9 cellular contexts compared by ENCODE assay signal in genomic region chr5:131230406-131230805, GRCh38. TPM values are rescaled to one million over a fixed set of nuclear protein-coding genes. Genes with fewer than 3 reads are reported as not detected.
DNase-seq lines count a peak whose midpoint lies in the region; ATAC-seq and TF ChIP-seq lines count a peak whose summit lies in the region.
"Had no signal": no experiment of that assay in that cellular context is flagged by ENCODE, and none has a peak within 500 bp of the region (broad histone marks: within the 10 kb centered on the region; RNA-seq: fewer than 3 reads in every experiment).

No MANE protein-coding gene starts in this region.

- peak; percentile 62 for ATAC-seq in HG02763 (IDR thresholded peaks at IDR 0.05; ENCODE audit: unreplicated experiment)
- ATAC-seq: left ventricle myocardium superior had no signal

- peak overlapping the region; percentile 15; the same call in 1 of the 2 replicates for H2AFZ ChIP-seq in OCI-LY7 (ENCODE audit: low read length)

- H3K27me3 Mint-ChIP-seq in CD8-positive, alpha-beta memory T cell: no peaks in the 10 kb centered on the region

- H3K36me3 ChIP-seq in OCI-LY7 (ENCODE audit: insufficient read depth, low read length): peaks cover 23% of the 10 kb centered on the region
- H3K36me3 ChIP-seq in prostate gland: no peaks in the 10 kb centered on the region
- H3K36me3 ChIP-seq in sigmoid colon: no peaks in the 10 kb centered on the region
- H3K36me3 ChIP-seq in CD8-positive, alpha-beta memory T cell (ENCODE audit: insufficient read depth, low read length): no peaks in the 10 kb centered on the region

- H3K4me3 ChIP-seq in OCI-LY7 (ENCODE audit: low read depth, low read length, poor library complexity, severe bottlenecking) (no peak overlapping the region), prostate gland (no peak overlapping the region), sigmoid colon (no peak overlapping the region)
- no peak overlapping the region for H3K4me3 ChIP-seq in CD8-positive, alpha-beta memory T cell (ENCODE audit: low read length)

- H3K79me2 ChIP-seq in OCI-LY7 (ENCODE audit: insufficient read depth, low read depth, low read length): no peaks in the 10 kb centered on the region

- H3K4me2 ChIP-seq in OCI-LY7 (ENCODE audit: low read length): peak overlapping the region; percentile 30; the same call in 1 of the 2 replicates

- H3K4me1 ChIP-seq in OCI-LY7 (ENCODE audit: insufficient read depth, low read length, poor library complexity, severe bottlenecking) (peaks cover 15% of the 10 kb centered on the region), prostate gland (replicated peaks) (no peaks in the 10 kb centered on the region), sigmoid colon (no peaks in the 10 kb centered on the region)
- H3K4me1 ChIP-seq in CD8-positive, alpha-beta memory T cell (ENCODE audit: insufficient read depth, low read length): peaks cover 3% of the 10 kb centered on the region

- no peaks in the 10 kb centered on the region for H4K20me1 ChIP-seq in OCI-LY7 (ENCODE audit: insufficient read depth, low read length)

- H3K4me3 Mint-ChIP-seq in CD8-positive, alpha-beta memory T cell: no peak overlapping the region

- H3K27ac ChIP-seq in OCI-LY7 (ENCODE audit: low read depth, low read length, poor library complexity, severe bottlenecking) (no peak overlapping the region), prostate gland (no peak overlapping the region), sigmoid colon (no peak overlapping the region)
- H3K27ac ChIP-seq in CD8-positive, alpha-beta memory T cell (ENCODE audit: low read depth, low read length): no peak overlapping the region

- CTCF ChIA-PET in OCI-LY7 (lab: Charles Lee; ENCODE audit: unreplicated experiment): no interaction called here
- CTCF ChIA-PET in CD8-positive, alpha-beta memory T cell (lab: Charles Lee): no interaction called here

- no TSS peak for BruUV-seq in OCI-LY7 (replicated peaks; lab: Mats Ljungman, UMichigan)

- TF ChIP-seq EP300 in sigmoid colon (IDR thresholded peaks at IDR 0.05): no peak

- no peaks in the 10 kb centered on the region for H3K9me3 ChIP-seq in OCI-LY7 (ENCODE audit: low read length)
- no peaks in the 10 kb centered on the region for H3K9me3 ChIP-seq in prostate gland
- no peaks in the 10 kb centered on the region for H3K9me3 ChIP-seq in sigmoid colon
- H3K9me3 ChIP-seq in CD8-positive, alpha-beta memory T cell (ENCODE audit: low read length): no peaks in the 10 kb centered on the region

- H3K4me1 Mint-ChIP-seq in CD8-positive, alpha-beta memory T cell: peaks cover 6 to 11% (median 7%) of the 10 kb centered on the region in 3 donors

- TF ChIP-seq CTCF in OCI-LY7 (conservative IDR thresholded peaks at IDR 0.05; ENCODE audit: low read length) (no peak), prostate gland (IDR thresholded peaks at IDR 0.05) (no peak), sigmoid colon (IDR thresholded peaks at IDR 0.05) (no peak)

- no peaks in the 10 kb centered on the region for H3K36me3 Mint-ChIP-seq in CD8-positive, alpha-beta memory T cell

- H3K27me3 ChIP-seq in prostate gland (replicated peaks; ENCODE audit: insufficient read depth): no peaks in the 10 kb centered on the region
- no peaks in the 10 kb centered on the region for H3K27me3 ChIP-seq in sigmoid colon
- no peaks in the 10 kb centered on the region for H3K27me3 ChIP-seq in CD8-positive, alpha-beta memory T cell (ENCODE audit: insufficient read depth, low read length, poor library complexity, severe bottlenecking)

- 63% methylated on average over 5 of the region's 5 CpGs for WGBS in prostate gland
- 89 to 91% methylated on average over 5 of the region's 5 CpGs for WGBS in sigmoid colon, 2 donors

- POLR2A ChIA-PET in OCI-LY7 (lab: Charles Lee): interaction anchor here (1.4 kb wide), 1 partner anchor 9 kb away, joined by 5 read pairs; no protein-coding TSS in a partner anchor
- POLR2A ChIA-PET in CD8-positive, alpha-beta memory T cell (lab: Charles Lee): no interaction called here

- no peak for TF ChIP-seq POLR2A in prostate gland (IDR thresholded peaks at IDR 0.05)
- no peak for TF ChIP-seq POLR2A in sigmoid colon (IDR thresholded peaks at IDR 0.05)

- no peaks in the 10 kb centered on the region for H3K9me2 ChIP-seq in OCI-LY7 (ENCODE audit: insufficient read depth, low read length)

- H3K27ac Mint-ChIP-seq in CD8-positive, alpha-beta memory T cell: no peak overlapping the region

- intact Hi-C loops in OCI-LY7 (cut with micrococcal nuclease; ENCODE audit: unreplicated experiment) (no loop called here), prostate gland (cut with DNase I) (no loop called here), sigmoid colon (cut with DNase I) (no loop called here)

- DNase-seq in NCI-H748 (lab: John Stamatoyannopoulos, UW; ENCODE audit: unreplicated experiment): peak; percentile 10
- no peak for DNase-seq in NCI-H748 treated with DMSO at 0.1 percent for 48 hours (lab: John Stamatoyannopoulos, UW)
- no peak for DNase-seq in OCI-LY7 (ENCODE audit: low spot score)
- DNase-seq in pons (ENCODE audit: low spot score): peak; percentile 74
- no peak for DNase-seq in prostate gland (ENCODE audit: low spot score)
- no peak for DNase-seq in sigmoid colon
- DNase-seq in CD8-positive, alpha-beta memory T cell: no peak
- DNase-seq: left ventricle myocardium superior had no signal

- no peaks in the 10 kb centered on the region for H3K9me3 Mint-ChIP-seq in CD8-positive, alpha-beta memory T cell

RNA-seq across cellular contexts. Expression of gene CDC42SE2, which starts 33.4 kb away (rescaled TPM):
- 34.7 and 54.2 TPM in 2 replicates for total RNA-seq in OCI-LY7 (2014; rRNA removed; shearing (Covaris generic))
- 66.8 and 68.9 TPM in 2 replicates for total RNA-seq in OCI-LY7 (2022)
- 10 to 100 TPM; 51.0 to 63.5 TPM for total RNA-seq in prostate gland
- 10 to 100 TPM; 24.1 to 33.2 (median 28.6) TPM for total RNA-seq in sigmoid colon
- polyA plus RNA-seq in sigmoid colon: 100 to 1,000 TPM in 1 of 3 donors, 10 to 100 TPM in 2; 67.1 to 109 (median 74.5) TPM
- total RNA-seq in CD8-positive, alpha-beta memory T cell: 100 to 1,000 TPM; 125 to 131 TPM
- polyA plus RNA-seq in CD8-positive, alpha-beta memory T cell: 460 TPM

RNA-seq across cellular contexts. Expression of gene LYRM7, which starts 59.7 kb away (rescaled TPM):
- 14.4 and 18.2 TPM in 2 replicates for total RNA-seq in OCI-LY7 (2014; rRNA removed; shearing (Covaris generic))
- 24.3 and 25.5 TPM in 2 replicates for total RNA-seq in OCI-LY7 (2022)
- 1 to 10 TPM; 6.3 to 7.6 TPM for total RNA-seq in prostate gland
- 10 to 100 TPM in 1 of 4 donors, 1 to 10 TPM in 3; 6.4 to 10.7 (median 9.0) TPM for total RNA-seq in sigmoid colon
- polyA plus RNA-seq in sigmoid colon: 10 to 100 TPM in 1 of 3 donors, 1 to 10 TPM in 2; 5.7 to 11.8 (median 8.4) TPM
- total RNA-seq in CD8-positive, alpha-beta memory T cell: 10 to 100 TPM; 22.7 to 24.1 TPM
- 9.0 TPM for polyA plus RNA-seq in CD8-positive, alpha-beta memory T cell

Comparison
In these comparisons a context has a peak if more than half of its experiments do, and no peak if none do; other contexts are left out.
1. DNase-seq: peak in NCI-H748 (single experiment) and pons (single experiment); none in NCI-H748 treated with DMSO at 0.1 percent for 48 hours (single experiment), OCI-LY7 (single experiment), prostate gland (single experiment), sigmoid colon (single experiment) and CD8-positive, alpha-beta memory T cell (0 of 5).